In genomic region chr1:224499204-224499603, GRCh38 we compare ENCODE assay signal across 1 cellular context.
TF ChIP-seq lines count a peak whose summit lies in the region.

No MANE protein-coding gene starts in this region.

TF ChIP-seq in SK-N-SH treated with all-trans-retinoic acid at 6 μM for 48 hours, 23 proteins besides CTCF, POLR2A, EP300 and RAD21 (continued from another document):
- no peak for TF ChIP-seq POU6F1 (CRISPR knock-in tag; IDR thresholded peaks at IDR 0.05; ENCODE audit: borderline replicate concordance, low read depth)
- TF ChIP-seq ESRRG (CRISPR knock-in tag; IDR thresholded peaks at IDR 0.05): no peak
- TF ChIP-seq ARNTL (CRISPR knock-in tag; IDR thresholded peaks at IDR 0.05; ENCODE audit: borderline replicate concordance, low read depth): no peak
- no peak for TF ChIP-seq ZFP3 (CRISPR knock-in tag; IDR thresholded peaks at IDR 0.05)
- no peak for TF ChIP-seq ZNF8 (CRISPR knock-in tag; IDR thresholded peaks at IDR 0.05)
- TF ChIP-seq CSRNP3 (CRISPR knock-in tag; IDR thresholded peaks at IDR 0.05): no peak
- TF ChIP-seq CREB5 (CRISPR knock-in tag; IDR thresholded peaks at IDR 0.05; ENCODE audit: low read depth): no peak
